ENCODE assay signal across 7 cellular contexts in genomic region chr16:30924797-30925645, GRCh38. TPM values are rescaled to one million over a fixed set of nuclear protein-coding genes. Genes with fewer than 3 reads are reported as not detected.
DNase-seq lines count a peak whose midpoint lies in the region; ATAC-seq and TF ChIP-seq lines count a peak whose summit lies in the region.
"Had no signal": no experiment of that assay in that cellular context is flagged by ENCODE, and none has a peak within 500 bp of the region (broad histone marks: within the 10 kb centered on the region; RNA-seq: fewer than 3 reads in every experiment).

No MANE protein-coding gene starts in this region.

- no peak for TF ChIP-seq CTCF in BE2C (IDR thresholded peaks at IDR 0.05; ENCODE audit: low read depth, low read length)

- H3K36me3 Mint-ChIP-seq in immature natural killer cell, result no peaks in the 10 kb centered on the region

- H3K36me3 ChIP-seq in BE2C, result peaks cover 3% of the 10 kb centered on the region; the same call in 1 of the 2 replicates
- H3K36me3 ChIP-seq in SJCRH30, result no peaks in the 10 kb centered on the region

- peak overlapping the region in 3 of 6 donors; percentile 20 to 60 (median 35) for H3K27ac Mint-ChIP-seq in immature natural killer cell

- H3K4me3 Mint-ChIP-seq in immature natural killer cell, result peak overlapping the region; percentile 21 to 76 (median 60)

- H3K4me1 ChIP-seq in BE2C (peaks cover 3% of the 10 kb centered on the region; the same call in 1 of the 2 replicates), SJCRH30 (no peaks in the 10 kb centered on the region)

- ATAC-seq in GM18858 (IDR thresholded peaks at IDR 0.05; ENCODE audit: unreplicated experiment), result no peak

- DNase-seq in BE2C, result no peak
- DNase-seq in SJCRH30, result no peak
- no peak for DNase-seq in immature natural killer cell
- DNase-seq in KBM-7, result no peak
- no peak for DNase-seq in DMS79 (lab: John Stamatoyannopoulos, UW)
- DNase-seq: NCI-H524 treated with DMSO at 0.1 percent for 48 hours had no signal

- H3K27ac ChIP-seq in SJCRH30, result no peak overlapping the region

- peaks cover 24 to 30% of the 10 kb centered on the region in 2 donors for H3K4me1 Mint-ChIP-seq in immature natural killer cell

- in situ Hi-C loops in KBM-7 (cut with MboI; ENCODE audit: low pct_unique_long_range_greater_than_20kb, low sequenced_read_pairs), result no loop called here

- H3K9me3 ChIP-seq in BE2C, result no peaks in the 10 kb centered on the region
- H3K9me3 ChIP-seq in SJCRH30 (replicated peaks), result no peaks in the 10 kb centered on the region

- peaks cover 0 to 3% (median 0%) of the 10 kb centered on the region in 3 donors for H3K27me3 Mint-ChIP-seq in immature natural killer cell (ENCODE audit: low read depth in 3 of 3)

- H3K27me3 ChIP-seq in BE2C (no peaks in the 10 kb centered on the region), SJCRH30 (no peaks in the 10 kb centered on the region)

- no peaks in the 10 kb centered on the region for H3K9me3 Mint-ChIP-seq in immature natural killer cell

- H3K4me3 ChIP-seq in BE2C (ENCODE audit: low read depth, low read length) (peak overlapping the region; percentile 99), SJCRH30 (peak overlapping the region; percentile 89)

RNA-seq across cellular contexts. Expression of gene FBXL19, which starts 1.6 kb away (rescaled TPM):
- polyA plus RNA-seq in BE2C (2012; ENCODE audit: insufficient read depth, insufficient read length, low read depth), result 33.4 TPM
- total RNA-seq in SJCRH30 (2014; rRNA removed; shearing (Covaris generic)), result 14.2 and 14.4 TPM in 2 replicates
- polyA plus RNA-seq in immature natural killer cell, result 1 to 10 TPM in 1 of 3 donors, under 1 TPM in 2; 0.18 to 1.1 (median 0.22) TPM

RNA-seq across cellular contexts. Expression of gene ORAI3, which starts 23.8 kb away (rescaled TPM):
- 3.1 TPM for polyA plus RNA-seq in BE2C (2012; ENCODE audit: insufficient read depth, insufficient read length, low read depth)
- 4.0 and 7.0 TPM in 2 replicates for total RNA-seq in SJCRH30 (2014; rRNA removed; shearing (Covaris generic))
- 10 to 100 TPM; 31.4 to 50.0 (median 40.3) TPM for polyA plus RNA-seq in immature natural killer cell

RNA-seq across cellular contexts. Expression of gene CTF1, which starts 28.6 kb away (rescaled TPM):
- 0.36 TPM for polyA plus RNA-seq in BE2C (2012; ENCODE audit: insufficient read depth, insufficient read length, low read depth)
- 1.3 and 1.4 TPM in 2 replicates for total RNA-seq in SJCRH30 (2014; rRNA removed; shearing (Covaris generic))
- not detected for polyA plus RNA-seq in immature natural killer cell

RNA-seq across cellular contexts. Expression of gene BCL7C, which starts 31.1 kb away (rescaled TPM):
- polyA plus RNA-seq in BE2C (2012; ENCODE audit: insufficient read depth, insufficient read length, low read depth), result 26.3 TPM
- 28.1 and 30.3 TPM in 2 replicates for total RNA-seq in SJCRH30 (2014; rRNA removed; shearing (Covaris generic))
- polyA plus RNA-seq in immature natural killer cell, result 10 to 100 TPM; 44.5 to 80.0 (median 60.7) TPM

RNA-seq across cellular contexts. Expression of gene SETD1A, which starts 32.5 kb away (rescaled TPM):
- 99.1 TPM for polyA plus RNA-seq in BE2C (2012; ENCODE audit: insufficient read depth, insufficient read length, low read depth)
- total RNA-seq in SJCRH30 (2014; rRNA removed; shearing (Covaris generic)), result 8.9 TPM in 2 replicates
- polyA plus RNA-seq in immature natural killer cell, result 1 to 10 TPM in 2 of 3 donors, not detected in 1; 1.8 to 2.4 TPM
